27 cellular contexts compared by ENCODE assay signal in genomic region chr6:42915737-42916136, GRCh38. TPM values are rescaled to one million over a fixed set of nuclear protein-coding genes. Genes with fewer than 3 reads are reported as not detected.
DNase-seq lines count a peak whose midpoint lies in the region; ATAC-seq and TF ChIP-seq lines count a peak whose summit lies in the region.
"Had no signal": no experiment of that assay in that cellular context is flagged by ENCODE, and none has a peak within 500 bp of the region (broad histone marks: within the 10 kb centered on the region; RNA-seq: fewer than 3 reads in every experiment).

PTCRA (plus strand) TSS chr6:42916053; CDS start chr6:42916070, 17 bp downstream.

- H4K91ac ChIP-seq in mesenchymal stem cell (ENCODE audit: low read length), result peak within 1 kb of the TSS; percentile 27

- no peak within 1 kb of the TSS for H3K14ac ChIP-seq in mesenchymal stem cell (ENCODE audit: low read length in 2 of 2)

- H3K4me3 ChIP-seq in DND-41 (ENCODE audit: low read depth in 1 of 2, low read length in 2 of 2), result no peak within 1 kb of the TSS
- H3K4me3 ChIP-seq in Peyer's patch, result no peak within 1 kb of the TSS
- no peak within 1 kb of the TSS for H3K4me3 ChIP-seq in mesenchymal stem cell (ENCODE audit: insufficient read depth in 1 of 2, low read depth in 1 of 2, low read length in 2 of 2)
- H3K4me3 ChIP-seq: ascending aorta, right lobe of liver had no signal

- no peak within 1 kb of the TSS for H3K27ac ChIP-seq in DND-41 (ENCODE audit: low read length)
- H3K27ac ChIP-seq in Peyer's patch, result peak within 1 kb of the TSS in 1 of 4 donors; percentile 38
- H3K27ac ChIP-seq in mesenchymal stem cell (ENCODE audit: low read length, poor library complexity, severe bottlenecking), result no peak within 1 kb of the TSS
- H3K27ac ChIP-seq: ascending aorta, right lobe of liver had no signal

- H3K4me1 ChIP-seq in DND-41 (ENCODE audit: insufficient read depth, low read length) (0 out of 2 replicates have a peak, but pooled peaks cover 5% of the 10 kb centered on the region), Peyer's patch (peaks cover 0 to 5% (median 0%) of the 10 kb centered on the region in 4 donors), mesenchymal stem cell (ENCODE audit: control insufficient read depth, insufficient read depth, low read depth, low read length) (peaks cover 12% of the 10 kb centered on the region)
- H3K4me1 ChIP-seq: right lobe of liver had no signal

- no peak within 1 kb of the TSS for H2BK12ac ChIP-seq in mesenchymal stem cell (ENCODE audit: low read length in 2 of 2)

- H3K79me2 ChIP-seq in DND-41 (ENCODE audit: insufficient read depth, low read length), result no peaks in the 10 kb centered on the region

- no peak within 1 kb of the TSS for H3K27ac Mint-ChIP-seq in mesothelial cell of epicardium
- H3K27ac Mint-ChIP-seq: activated T-cell treated with anti-CD3 and anti-CD28 coated beads, Interleukin-2, amount 50 U/mL, for 24 hours; HFFc6; nephron progenitor cell had no signal

- no peak within 1 kb of the TSS for H2BK120ac ChIP-seq in mesenchymal stem cell (ENCODE audit: low read depth, low read length)

- no peaks in the 10 kb centered on the region for H3K27me3 ChIP-seq in DND-41 (ENCODE audit: insufficient read depth, low read length, poor library complexity)
- no peaks in the 10 kb centered on the region for H3K27me3 ChIP-seq in Peyer's patch
- peaks cover 0 to 8% of the 10 kb centered on the region in 2 experiments for H3K27me3 ChIP-seq in mesenchymal stem cell (ENCODE audit: control insufficient read depth in 1 of 2, insufficient read depth in 1 of 2, low read length in 2 of 2)
- H3K27me3 ChIP-seq: right lobe of liver had no signal

- DNase-seq in DND-41, result peak; percentile 47
- peak; percentile 56 for DNase-seq in GM20000 (ENCODE audit: low spot score)
- DNase-seq in Peyer's patch, result peak in 2 of 3 donors; percentile 66 to 67
- no peak for DNase-seq in mesenchymal stem cell
- DNase-seq in HCEC 1CT, result no peak
- DNase-seq in mesothelial cell of epicardium (ENCODE audit: low spot score in 2 of 2, unreplicated experiment in 2 of 2), result no peak
- no peak for DNase-seq in NCI-H2029 (lab: John Stamatoyannopoulos, UW)
- DNase-seq: activated CD4-positive, alpha-beta T cell treated with anti-CD3 and anti-CD28 coated beads for 1 hour; activated CD8-positive, alpha-beta memory T cell treated with anti-CD3 and anti-CD28 coated beads for 24 hours; activated naive CD4-positive, alpha-beta T cell treated with Interleukin-2 at 50 U/mL for 16 hours; activated T-cell treated with anti-CD3 and anti-CD28 coated beads, Interleukin-2, amount 50 U/mL, for 24 hours; HFFc6; NCI-H1694 treated with DMSO at 0.1 percent for 48 hours; NCI-H69; nephron progenitor cell; OCI-M1; right lobe of liver; SHP77 treated with DMSO at 0.1 percent for 48 hours; substantia nigra; SW 1271 had no signal

- H3K36me3 ChIP-seq in DND-41 (ENCODE audit: insufficient read depth, low read length) (no peaks in the 10 kb centered on the region), Peyer's patch (no peaks in the 10 kb centered on the region), mesenchymal stem cell (ENCODE audit: control insufficient read depth in 1 of 2, insufficient read depth in 2 of 2, low read depth in 1 of 2, low read length in 2 of 2) (no peaks in the 10 kb centered on the region)
- H3K36me3 ChIP-seq: ascending aorta, right lobe of liver had no signal

- H3K4me1 Mint-ChIP-seq in mesothelial cell of epicardium, result peaks cover 3% of the 10 kb centered on the region
- H3K4me1 Mint-ChIP-seq: central memory CD8-positive, alpha-beta T cell had no signal

- H2BK5ac ChIP-seq in mesenchymal stem cell (ENCODE audit: low read depth, low read length, poor library complexity, severe bottlenecking), result no peak within 1 kb of the TSS

- H3K9ac ChIP-seq in DND-41 (ENCODE audit: low read depth, low read length) (peak within 1 kb of the TSS; percentile 11; the same call in 1 of the 2 replicates), mesenchymal stem cell (ENCODE audit: low read length) (no peak within 1 kb of the TSS)

- H3K9me3 ChIP-seq in DND-41 (ENCODE audit: insufficient read depth, low read length, severe bottlenecking) (no peaks in the 10 kb centered on the region), Peyer's patch (no peaks in the 10 kb centered on the region), mesenchymal stem cell (ENCODE audit: control insufficient read depth, low read length) (no peaks in the 10 kb centered on the region)
- H3K9me3 ChIP-seq: ascending aorta, right lobe of liver had no signal

- H3K36me3 Mint-ChIP-seq in mesothelial cell of epicardium, result no peaks in the 10 kb centered on the region
- H3K36me3 Mint-ChIP-seq: IgD-negative memory B cell had no signal

- no peak within 1 kb of the TSS for H2AFZ ChIP-seq in DND-41 (ENCODE audit: low read depth, low read length)
- H2AFZ ChIP-seq in mesenchymal stem cell (ENCODE audit: low read depth, low read length), result peak within 1 kb of the TSS; percentile 58

- peak within 1 kb of the TSS; percentile 63 for H2AK5ac ChIP-seq in mesenchymal stem cell (ENCODE audit: low read length, severe bottlenecking)

- H4K20me1 ChIP-seq in DND-41 (ENCODE audit: insufficient read depth, low read length), result no peaks in the 10 kb centered on the region

- no peak within 1 kb of the TSS for H3K18ac ChIP-seq in mesenchymal stem cell (ENCODE audit: low read depth in 1 of 2, low read length in 2 of 2)

- no peaks in the 10 kb centered on the region for H3K27me3 Mint-ChIP-seq in mesothelial cell of epicardium (ENCODE audit: low read depth)

- 84% methylated on average over 9 of the region's 10 CpGs for WGBS in mesenchymal stem cell

- no peak for TF ChIP-seq CTCF in DND-41 (IDR thresholded peaks at IDR 0.05; ENCODE audit: borderline replicate concordance, extremely low read depth, low read length, poor library complexity, severe bottlenecking)
- TF ChIP-seq CTCF in GM20000 (IDR thresholded peaks at IDR 0.05; ENCODE audit: extremely low read depth, missing control alignments), result no peak
- TF ChIP-seq CTCF in Peyer's patch (IDR thresholded peaks at IDR 0.05), result no peak
- no peak for TF ChIP-seq CTCF in mesothelial cell of epicardium (IDR thresholded peaks at IDR 0.05; ENCODE audit: unreplicated experiment)

- H3K4me2 ChIP-seq in DND-41 (ENCODE audit: insufficient read depth, low read length), result no peak within 1 kb of the TSS
- no peak within 1 kb of the TSS for H3K4me2 ChIP-seq in mesenchymal stem cell (ENCODE audit: low read length, poor library complexity, severe bottlenecking)

- no peaks in the 10 kb centered on the region for H3K9me3 Mint-ChIP-seq in mesothelial cell of epicardium
- H3K9me3 Mint-ChIP-seq: activated T-cell treated with anti-CD3 and anti-CD28 coated beads, Interleukin-2, amount 50 U/mL, for 24 hours; central memory CD8-positive, alpha-beta T cell; HFFc6; IgD-negative memory B cell; nephron progenitor cell had no signal

- no peak within 1 kb of the TSS for H3K23ac ChIP-seq in mesenchymal stem cell (ENCODE audit: low read length in 2 of 2)

- no peak within 1 kb of the TSS for H3K4ac ChIP-seq in mesenchymal stem cell (ENCODE audit: low read depth in 1 of 2, low read length in 2 of 2)

- no peak within 1 kb of the TSS for H2BK15ac ChIP-seq in mesenchymal stem cell (ENCODE audit: low read depth, poor library complexity, severe bottlenecking)

- no peak within 1 kb of the TSS for H3K4me3 Mint-ChIP-seq in mesothelial cell of epicardium
- H3K4me3 Mint-ChIP-seq: activated T-cell treated with anti-CD3 and anti-CD28 coated beads, Interleukin-2, amount 50 U/mL, for 24 hours; central memory CD8-positive, alpha-beta T cell; HFFc6; IgD-negative memory B cell; nephron progenitor cell had no signal

- no peaks in the 10 kb centered on the region for H3K79me1 ChIP-seq in mesenchymal stem cell (replicated peaks; ENCODE audit: low read length, poor library complexity, severe bottlenecking)

- ATAC-seq in DND-41 (ENCODE audit: insufficient read depth, low read depth) (peak; percentile 78), GM21360 (IDR thresholded peaks at IDR 0.05; ENCODE audit: unreplicated experiment) (no peak)
- ATAC-seq: left lobe of liver had no signal

- H4K8ac ChIP-seq in mesenchymal stem cell (ENCODE audit: low read length), result peak within 1 kb of the TSS; percentile 15

- no peak for TF ChIP-seq POLR2A in Peyer's patch (IDR thresholded peaks at IDR 0.05)

RNA-seq across cellular contexts. Expression of gene PTCRA, which starts in this region (rescaled TPM):
- not detected for total RNA-seq in Peyer's patch
- polyA plus RNA-seq in mesenchymal stem cell (2013, experiment 1 of 2), result 0.06 TPM
- not detected for polyA plus RNA-seq in mesenchymal stem cell (2013, experiment 2 of 2)
- not detected in 3 replicates for total RNA-seq in mesothelial cell of epicardium
- total RNA-seq: ascending aorta, fibroblast of villous mesenchyme, HFFc6, left lobe of liver had no signal
- polyA plus RNA-seq: AG04450 had no signal

Comparison
In these comparisons a context has a peak if more than half of its experiments do, and no peak if none do; other contexts are left out.
1. Peak in DNase-seq in Peyer's patch; RNA of the gene not detected or under 1 TPM.
2. DNase-seq: peak in DND-41 (single experiment) and GM20000 (single experiment); none in mesenchymal stem cell (single experiment), HCEC 1CT (single experiment), mesothelial cell of epicardium (0 of 2) and NCI-H2029 (single experiment).